8 cellular contexts compared by ENCODE assay signal in the genomic region with DNA sequence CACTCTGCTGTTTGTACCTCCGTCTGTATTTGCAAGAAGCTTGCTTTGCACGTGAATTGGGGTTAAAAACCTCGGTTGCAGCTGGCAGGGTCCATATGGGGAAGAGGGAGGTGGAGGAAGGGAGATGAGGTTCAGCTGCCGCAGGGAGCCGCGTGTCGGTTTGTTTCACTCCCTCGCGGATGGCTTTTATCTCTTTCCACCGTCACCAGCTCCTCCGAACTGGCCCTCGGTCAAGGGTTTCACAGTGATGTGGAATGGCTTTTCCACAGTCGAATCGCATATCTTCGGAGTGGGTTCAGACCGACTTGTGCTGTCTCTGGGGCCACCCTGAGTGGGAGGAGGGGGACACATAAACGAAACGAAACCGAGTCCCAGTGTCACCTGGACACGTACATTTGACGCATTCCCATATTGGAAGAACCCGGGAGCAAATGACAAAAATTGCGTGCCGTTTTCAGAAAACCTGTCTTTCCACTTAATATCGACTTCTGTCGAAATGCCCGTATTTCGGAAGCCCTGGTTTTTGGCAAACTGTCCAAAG. TPM values are rescaled to one million over a fixed set of nuclear protein-coding genes. Genes with fewer than 3 reads are reported as not detected.
DNase-seq lines count a peak whose midpoint lies in the region; ATAC-seq and TF ChIP-seq lines count a peak whose summit lies in the region.

No MANE protein-coding gene starts in this region.

- no peaks in the 10 kb centered on the region for H3K36me3 ChIP-seq in neural cell (ENCODE audit: insufficient read depth, low read length)

- H3K27ac Mint-ChIP-seq in activated T-cell treated with anti-CD3 and anti-CD28 coated beads, Interleukin-2, amount 50 U/mL, for 24 hours, result peak overlapping the region; percentile 95

- H3K27me3 ChIP-seq in neural cell (ENCODE audit: insufficient read depth, low read depth, low read length), result peaks cover 8% of the 10 kb centered on the region

- TF ChIP-seq EP300 in neural cell (conservative IDR thresholded peaks at IDR 0.05; ENCODE audit: poor library complexity, severe bottlenecking), result no peak

- H3K4me3 Mint-ChIP-seq in activated T-cell treated with anti-CD3 and anti-CD28 coated beads, Interleukin-2, amount 50 U/mL, for 24 hours, result peak overlapping the region; percentile 91

- H3K4me2 ChIP-seq in neural cell (ENCODE audit: low read length), result peak overlapping the region; percentile 44

- H3K27me3 Mint-ChIP-seq in activated T-cell treated with anti-CD3 and anti-CD28 coated beads, Interleukin-2, amount 50 U/mL, for 24 hours, result peaks cover 22% of the 10 kb centered on the region

- H3K9me3 Mint-ChIP-seq in activated T-cell treated with anti-CD3 and anti-CD28 coated beads, Interleukin-2, amount 50 U/mL, for 24 hours, result no peaks in the 10 kb centered on the region

- peaks cover 22% of the 10 kb centered on the region for H3K4me1 Mint-ChIP-seq in activated T-cell treated with anti-CD3 and anti-CD28 coated beads, Interleukin-2, amount 50 U/mL, for 24 hours (ENCODE audit: low read depth)

- H3K27ac ChIP-seq in neural cell (ENCODE audit: low read length), result peak overlapping the region; percentile 85

- H2AFZ ChIP-seq in neural cell (ENCODE audit: low read depth, low read length), result peak overlapping the region; percentile 45

- TF ChIP-seq RAD21 in neural cell (conservative IDR thresholded peaks at IDR 0.05), result no peak

- peaks cover 25% of the 10 kb centered on the region for H3K79me2 ChIP-seq in neural cell (replicated peaks; ENCODE audit: insufficient read depth, low read length)

- H3K9me2 ChIP-seq in neural cell (ENCODE audit: insufficient read depth, low read length), result no peaks in the 10 kb centered on the region

- no peaks in the 10 kb centered on the region for H3K9me3 ChIP-seq in neural cell (ENCODE audit: low read length)

- TF ChIP-seq CTCF in fibroblast of pulmonary artery (IDR thresholded peaks at IDR 0.05; ENCODE audit: low read length, missing control alignments), result no peak
- no peak for TF ChIP-seq CTCF in neural cell (IDR thresholded peaks at IDR 0.05; ENCODE audit: poor library complexity, severe bottlenecking)

- DNase-seq in NOMO-1 treated with DMSO at 0.1 percent for 48 hours (lab: John Stamatoyannopoulos, UW; ENCODE audit: unreplicated experiment), result peak; percentile 4
- no peak for DNase-seq in NOMO-1 (lab: John Stamatoyannopoulos, UW; ENCODE audit: unreplicated experiment in 2 of 2)
- DNase-seq in NCI-H1694 treated with DMSO at 0.1 percent for 48 hours (lab: John Stamatoyannopoulos, UW), result peak; percentile 22
- peak; percentile 49 for DNase-seq in activated T-cell treated with anti-CD3 and anti-CD28 coated beads, Interleukin-2, amount 50 U/mL, for 24 hours
- DNase-seq in fibroblast of pulmonary artery (ENCODE audit: low read depth), result peak; percentile 31

- no peak for ATAC-seq in GM18520 (IDR thresholded peaks at IDR 0.05; ENCODE audit: unreplicated experiment)
- no peak for ATAC-seq in GM19455 (IDR thresholded peaks at IDR 0.05; ENCODE audit: unreplicated experiment)

- peak overlapping the region; percentile 88 for H3K9ac ChIP-seq in neural cell (ENCODE audit: low read length)

- no peaks in the 10 kb centered on the region for H3F3A ChIP-seq in neural cell (ENCODE audit: insufficient read depth, low read length, poor library complexity, severe bottlenecking)

- peaks cover 41% of the 10 kb centered on the region for H3K36me3 Mint-ChIP-seq in activated T-cell treated with anti-CD3 and anti-CD28 coated beads, Interleukin-2, amount 50 U/mL, for 24 hours (ENCODE audit: low read depth)

- H3K4me3 ChIP-seq in fibroblast of pulmonary artery (replicated peaks; ENCODE audit: low read depth, low read length) (peak overlapping the region; percentile 80), neural cell (ENCODE audit: low read length) (peak overlapping the region; percentile 79)

- H4K20me1 ChIP-seq in neural cell (ENCODE audit: insufficient read depth), result no peaks in the 10 kb centered on the region

TF ChIP-seq in neural cell, 6 proteins besides CTCF, POLR2A, EP300 and RAD21:
- TF ChIP-seq SMC3 (conservative IDR thresholded peaks at IDR 0.05; ENCODE audit: poor library complexity) (no peak), REST (IDR thresholded peaks at IDR 0.05; ENCODE audit: borderline replicate concordance) (no peak), MXI1 (conservative IDR thresholded peaks at IDR 0.05; ENCODE audit: poor library complexity, severe bottlenecking) (peak; percentile 49), EZH2 (IDR thresholded peaks at IDR 0.05; ENCODE audit: borderline replicate concordance, insufficient read depth, low read length, poor library complexity, severe bottlenecking) (no peak)

RNA-seq across cellular contexts. Expression of gene ZBTB33, which starts 0.9 kb away (rescaled TPM):
- polyA plus RNA-seq in neural cell, result 20.2 and 21.4 TPM in 2 replicates
- 75.2 and 90.5 TPM in 2 replicates for polyA minus RNA-seq in neural cell

RNA-seq across cellular contexts. Expression of gene TMEM255A, which starts 59.7 kb away (rescaled TPM):
- polyA plus RNA-seq in neural cell, result 7.5 and 7.6 TPM in 2 replicates
- polyA minus RNA-seq in neural cell, result 7.1 and 10.7 TPM in 2 replicates

Comparison
In these comparisons a context has a peak if more than half of its experiments do, and no peak if none do; other contexts are left out.
1. DNase-seq: peak in NOMO-1 treated with DMSO at 0.1 percent for 48 hours (single experiment), NCI-H1694 treated with DMSO at 0.1 percent for 48 hours (single experiment), activated T-cell treated with anti-CD3 and anti-CD28 coated beads, Interleukin-2, amount 50 U/mL, for 24 hours (single experiment) and fibroblast of pulmonary artery (single experiment); none in NOMO-1 (0 of 2).